Comparison of ENCODE assay signal across 10 cellular contexts in the genomic region with DNA sequence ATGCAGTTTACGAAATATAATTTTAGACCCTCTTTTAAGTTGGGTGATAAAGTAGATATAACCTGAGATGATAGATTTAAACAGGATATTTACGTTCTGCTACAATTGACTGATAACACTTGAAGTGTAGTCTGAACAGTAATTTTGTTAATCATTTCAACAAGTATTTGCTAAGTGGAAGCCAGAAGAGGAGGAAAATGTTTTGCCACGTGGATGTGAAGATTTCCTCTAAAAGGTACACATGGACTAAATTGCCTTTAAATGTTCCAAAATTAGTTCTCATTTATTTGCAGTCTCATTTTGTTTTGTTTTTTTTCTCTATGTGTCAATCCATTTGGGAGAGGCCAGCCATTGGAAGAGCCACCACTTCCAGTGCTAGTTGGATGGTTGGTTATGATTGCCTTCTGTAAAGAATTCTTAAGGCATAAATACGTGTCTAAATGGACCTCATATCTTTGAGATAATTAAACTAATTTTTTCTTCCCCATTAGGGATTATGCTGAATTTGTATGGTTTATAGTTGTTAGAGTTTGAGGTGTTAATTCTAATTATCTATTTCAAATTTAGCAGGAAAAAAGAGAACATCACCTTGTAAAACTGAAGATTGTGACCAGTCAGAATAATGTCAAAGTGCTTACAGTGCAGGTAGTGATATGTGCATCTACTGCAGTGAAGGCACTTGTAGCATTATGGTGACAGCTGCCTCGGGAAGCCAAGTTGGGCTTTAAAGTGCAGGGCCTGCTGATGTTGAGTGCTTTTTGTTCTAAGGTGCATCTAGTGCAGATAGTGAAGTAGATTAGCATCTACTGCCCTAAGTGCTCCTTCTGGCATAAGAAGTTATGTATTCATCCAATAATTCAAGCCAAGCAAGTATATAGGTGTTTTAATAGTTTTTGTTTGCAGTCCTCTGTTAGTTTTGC. TPM values are rescaled to one million over a fixed set of nuclear protein-coding genes. Genes with fewer than 3 reads are reported as not detected.
A peak's percentile ranks its signal among the peaks of the same experiment; 100 is the strongest.
DNase-seq lines count a peak whose midpoint lies in the region; ATAC-seq, FAIRE-seq and TF ChIP-seq lines count a peak whose summit lies in the region.
"Had no signal": no experiment of that assay in that cellular context is flagged by ENCODE, and none has a peak within 500 bp of the region (broad histone marks: within the 10 kb centered on the region; RNA-seq: fewer than 3 reads in every experiment).

No MANE protein-coding gene starts in this region.

- TF ChIP-seq EP300 in HepG2 (IDR thresholded peaks at IDR 0.05; ENCODE audit: low read depth in 2 of 2, low read length in 2 of 2) (no peak), HepG2 (CRISPR knock-in tag; IDR thresholded peaks at IDR 0.05; ENCODE audit: borderline replicate concordance) (no peak)

- peaks cover 63% of the 10 kb centered on the region for H4K20me1 ChIP-seq in BLaER1
- peaks cover 58% of the 10 kb centered on the region for H4K20me1 ChIP-seq in HepG2 (ENCODE audit: insufficient read depth, low read length)

- no peak for TF ChIP-seq POLR2A in HepG2 (IDR thresholded peaks at IDR 0.05; ENCODE audit: insufficient read depth in 1 of 2, low read depth in 2 of 2, low read length in 2 of 2)

- FAIRE-seq in HepG2 (lab: Jason Lieb, UNC) = no peak
- no peak for FAIRE-seq in HTR-8/SVneo (lab: Jason Lieb, UNC)

- H3K4me2 ChIP-seq in BLaER1 (peak overlapping the region; percentile 85), HepG2 (ENCODE audit: low read depth, low read length) (peak overlapping the region; percentile 79)

- H3K4me1 Mint-ChIP-seq in activated T-helper 2 cell treated with anti-CD3 and anti-CD28 coated beads, Interferon-gamma antibody, Interleukin-2, Interleukin-4, amounts not matched to agents 10 μg/mL and 5 μg/mL and 100 μg/mL, durations not matched to agents 14 hours and 24 hours and 36 hours (ENCODE audit: low read depth) = peaks cover 41% of the 10 kb centered on the region

- ATAC-seq in HepG2 (no peak), GM21447 (IDR thresholded peaks at IDR 0.05; ENCODE audit: unreplicated experiment) (no peak)

- POLR2A ChIA-PET in HepG2 (lab: Yijun Ruan, JAX) = no interaction called here

- CTCF ChIA-PET in HepG2 (lab: Yijun Ruan, JAX; ENCODE audit: low intra/inter-chr PET ratio, low total read pairs) = no interaction called here

- no peak for TF ChIP-seq RAD21 in HepG2 (CRISPR knock-in tag; IDR thresholded peaks at IDR 0.05)

- peaks cover 46% of the 10 kb centered on the region for H3K79me2 ChIP-seq in HepG2 (ENCODE audit: insufficient read depth, low read length)

- no peak overlapping the region for H2AFZ ChIP-seq in HepG2 (ENCODE audit: low read length)

- peaks cover 60% of the 10 kb centered on the region for H3K36me3 ChIP-seq in BLaER1
- peaks cover 9 to 58% of the 10 kb centered on the region in 2 experiments; a peak in 4 of 5 replicates for H3K36me3 ChIP-seq in HepG2 (replicated peaks in 1 of 2; ENCODE audit: control insufficient read depth in 1 of 2, insufficient read depth in 2 of 2, low read length in 2 of 2)

- H3K4me1 ChIP-seq in BLaER1 = peaks cover 35% of the 10 kb centered on the region
- peaks cover 64% of the 10 kb centered on the region for H3K4me1 ChIP-seq in HepG2 (ENCODE audit: insufficient read depth, low read length)

- peak overlapping the region; percentile 28 for H3K27ac Mint-ChIP-seq in activated T-helper 2 cell treated with anti-CD3 and anti-CD28 coated beads, Interferon-gamma antibody, Interleukin-2, Interleukin-4, amounts not matched to agents 10 μg/mL and 5 μg/mL and 100 μg/mL, durations not matched to agents 14 hours and 24 hours and 36 hours

- WGBS in HepG2 (ENCODE audit: low lambda C conversion rate) = 27% methylated on average over 5 of the region's 5 CpGs

- in situ Hi-C loops in HepG2 (cut with HindIII; ENCODE audit: extremely low pct_ligation_motif_present, low pct_unique_long_range_greater_than_20kb) = no loop called here

- H3K27me3 Mint-ChIP-seq in activated T-helper 2 cell treated with anti-CD3 and anti-CD28 coated beads, Interferon-gamma antibody, Interleukin-2, Interleukin-4, amounts not matched to agents 10 μg/mL and 5 μg/mL and 100 μg/mL, durations not matched to agents 14 hours and 24 hours and 36 hours (ENCODE audit: low read depth) = no peaks in the 10 kb centered on the region

- H3K9ac ChIP-seq in BLaER1 (peak overlapping the region; percentile 100), HepG2 (ENCODE audit: insufficient read depth, low read depth, low read length) (peak overlapping the region; percentile 72)

- TF ChIP-seq CTCF in HFF-Myc (IDR thresholded peaks at IDR 0.05; ENCODE audit: low read depth, low read length, missing control alignments) (no peak), HepG2 (CRISPR knock-in tag; IDR thresholded peaks at IDR 0.05) (no peak)

- no TSS peak for BruUV-seq in HepG2 (replicated peaks; lab: Mats Ljungman, UMichigan)

- H3K27ac ChIP-seq in BLaER1 = peak overlapping the region; percentile 100
- H3K27ac ChIP-seq in HepG2 (ENCODE audit: extremely low read length, insufficient read depth, low read length) = peak overlapping the region; percentile 70

- intact Hi-C loops in activated T-helper 2 cell treated with anti-CD3 and anti-CD28 coated beads, Interferon-gamma antibody, Interleukin-2, Interleukin-4, amounts not matched to agents 10 μg/mL and 5 μg/mL and 100 μg/mL, durations not matched to agents 14 hours and 24 hours and 36 hours (cut with micrococcal nuclease) = loop anchor here (1.0 kb wide), 1 partner anchor 10 kb away; no protein-coding TSS in a partner anchor
- intact Hi-C loops in HepG2 (cut with micrococcal nuclease; ENCODE audit: unreplicated experiment) = loop anchor here (2.0 kb wide), 2 partner anchors 13 to 57 kb away; no protein-coding TSS in a partner anchor

- DNase-seq in HFF-Myc (ENCODE audit: extremely low read depth, low read depth) (no peak), HepG2 (ENCODE audit: low spot score) (no peak), iPS-NIHi7 (ENCODE audit: extremely low spot score) (no peak), HTR-8/SVneo (ENCODE audit: insufficient read length, low spot score) (no peak), activated gamma-delta T cell treated with Interleukin-2 at 50 U/mL for 16 hours (no peak)
- DNase-seq in activated T-helper 2 cell treated with anti-CD3 and anti-CD28 coated beads, Interferon-gamma antibody, Interleukin-2, Interleukin-4, amounts not matched to agents 10 μg/mL and 5 μg/mL and 100 μg/mL, durations not matched to agents 14 hours and 24 hours and 36 hours (ENCODE audit: low spot score) = no peak
- DNase-seq: RPMI8226, stomach had no signal

- H3K9me3 Mint-ChIP-seq in activated T-helper 2 cell treated with anti-CD3 and anti-CD28 coated beads, Interferon-gamma antibody, Interleukin-2, Interleukin-4, amounts not matched to agents 10 μg/mL and 5 μg/mL and 100 μg/mL, durations not matched to agents 14 hours and 24 hours and 36 hours = no peaks in the 10 kb centered on the region

- H3K4me3 ChIP-seq in BLaER1 = peak overlapping the region; percentile 97
- peak overlapping the region; percentile 60 for H3K4me3 ChIP-seq in HFF-Myc (replicated peaks; ENCODE audit: low read depth, low read length)
- H3K4me3 ChIP-seq in HepG2 (replicated peaks in 1 of 3; ENCODE audit: insufficient read depth in 1 of 3, low read depth in 2 of 3, low read length in 3 of 3) = peak overlapping the region; percentile 77 to 88 (median 78); a peak in 5 of 6 replicates

- H3K27me3 ChIP-seq in BLaER1 (no peaks in the 10 kb centered on the region), HepG2 (ENCODE audit: control insufficient read depth in 1 of 2, insufficient read depth in 2 of 2, low read length in 2 of 2) (peaks cover 0 to 16% of the 10 kb centered on the region in 2 experiments; a peak in 4 of 5 replicates)

- H3K9me3 ChIP-seq in BLaER1 (no peaks in the 10 kb centered on the region), HepG2 (ENCODE audit: low read length) (no peaks in the 10 kb centered on the region)
- H3K9me3 ChIP-seq: stomach had no signal

- H3K4me3 Mint-ChIP-seq in activated T-helper 2 cell treated with anti-CD3 and anti-CD28 coated beads, Interferon-gamma antibody, Interleukin-2, Interleukin-4, amounts not matched to agents 10 μg/mL and 5 μg/mL and 100 μg/mL, durations not matched to agents 14 hours and 24 hours and 36 hours (ENCODE audit: low read depth) = peak overlapping the region; percentile 98

- H3K36me3 Mint-ChIP-seq in activated T-helper 2 cell treated with anti-CD3 and anti-CD28 coated beads, Interferon-gamma antibody, Interleukin-2, Interleukin-4, amounts not matched to agents 10 μg/mL and 5 μg/mL and 100 μg/mL, durations not matched to agents 14 hours and 24 hours and 36 hours (ENCODE audit: low read depth) = peaks cover 60% of the 10 kb centered on the region

RNA-seq across cellular contexts. Expression of gene MIR17HG, which starts 2.8 kb away (rescaled TPM):
- 32.5 and 32.8 TPM in 2 replicates for total RNA-seq in activated T-helper 2 cell treated with anti-CD3 and anti-CD28 coated beads, Interferon-gamma antibody, Interleukin-2, Interleukin-4, amounts not matched to agents 10 μg/mL and 5 μg/mL and 100 μg/mL, durations not matched to agents 14 hours and 24 hours and 36 hours
- total RNA-seq in HepG2 (2016; rRNA removed; fragmentation: Illumina TruSeq; extraction: Trizol) = 0.73 and 12.3 TPM in 2 replicates
- 1.0 and 1.1 TPM in 2 replicates for total RNA-seq in HepG2 (2016; cell fraction: cytosol; rRNA removed; fragmentation: Illumina TruSeq; extraction: Trizol; ENCODE audit: low read depth)
- 0.51 and 10.4 TPM in 2 replicates for total RNA-seq in HepG2 (2016; cell fraction: insoluble cytoplasmic fraction; rRNA removed; fragmentation: Illumina TruSeq; extraction: Trizol)
- 1.2 TPM in 2 replicates for total RNA-seq in HepG2 (2016; cell fraction: membrane; rRNA removed; fragmentation: Illumina TruSeq; extraction: Trizol)
- 55.1 and 55.2 TPM in 2 replicates for total RNA-seq in HepG2 (2016; cell fraction: nucleus; rRNA removed; fragmentation: Illumina TruSeq; extraction: Trizol)
- polyA plus RNA-seq in HepG2 (2011; rRNA removed) = 2.0 and 2.5 TPM in 2 replicates
- 0.23 and 0.53 TPM in 2 replicates for polyA plus RNA-seq in HepG2 (2011; cell fraction: cytosol; rRNA removed)
- polyA plus RNA-seq in HepG2 (2011; cell fraction: nucleus; rRNA removed) = 3.3 and 5.4 TPM in 2 replicates
- polyA plus RNA-seq in HepG2 (2012) = 2.2 and 3.0 TPM in 2 replicates
- polyA plus RNA-seq in HepG2 (2016; cell fraction: cytosol; fragmentation: Illumina TruSeq; extraction: Trizol; ENCODE audit: low read depth) = 0.89 and 1.3 TPM in 2 replicates
- polyA plus RNA-seq in HepG2 (2016; cell fraction: insoluble cytoplasmic fraction; fragmentation: Illumina TruSeq; extraction: Trizol; ENCODE audit: low read depth) = 0.40 and 0.74 TPM in 2 replicates
- 1.1 and 1.3 TPM in 2 replicates for polyA plus RNA-seq in HepG2 (2016; cell fraction: membrane; fragmentation: Illumina TruSeq; extraction: Trizol; ENCODE audit: low read depth)
- polyA plus RNA-seq in HepG2 (2016; cell fraction: nucleus; fragmentation: Illumina TruSeq; extraction: Trizol; ENCODE audit: insufficient read depth, low read depth) = 8.4 and 8.8 TPM in 2 replicates
- 8.9 and 26.4 TPM in 2 replicates for polyA minus RNA-seq in HepG2 (2011; rRNA and poly(A)+ RNA removed; ENCODE audit: low replicate concordance)
- polyA minus RNA-seq in HepG2 (2011; cell fraction: cytosol; rRNA and poly(A)+ RNA removed) = 0.59 and 1.4 TPM in 2 replicates
- 159 and 193 TPM in 2 replicates for polyA minus RNA-seq in HepG2 (2011; cell fraction: nucleus; rRNA and poly(A)+ RNA removed)

RNA-seq across cellular contexts. Expression of gene GPC5, which starts 48.2 kb away (rescaled TPM):
- 0.57 and 1.1 TPM in 2 replicates for total RNA-seq in activated T-helper 2 cell treated with anti-CD3 and anti-CD28 coated beads, Interferon-gamma antibody, Interleukin-2, Interleukin-4, amounts not matched to agents 10 μg/mL and 5 μg/mL and 100 μg/mL, durations not matched to agents 14 hours and 24 hours and 36 hours
- total RNA-seq in HepG2 (2016; rRNA removed; fragmentation: Illumina TruSeq; extraction: Trizol) = 0.02 TPM in 1 of 2 replicates, not detected in the other
- total RNA-seq in HepG2 (2016; cell fraction: cytosol; rRNA removed; fragmentation: Illumina TruSeq; extraction: Trizol; ENCODE audit: low read depth) = 0.18 and 0.51 TPM in 2 replicates
- total RNA-seq in HepG2 (2016; cell fraction: insoluble cytoplasmic fraction; rRNA removed; fragmentation: Illumina TruSeq; extraction: Trizol) = not detected in 2 replicates
- not detected in 2 replicates for total RNA-seq in HepG2 (2016; cell fraction: membrane; rRNA removed; fragmentation: Illumina TruSeq; extraction: Trizol)
- total RNA-seq in HepG2 (2016; cell fraction: nucleus; rRNA removed; fragmentation: Illumina TruSeq; extraction: Trizol) = 0.12 TPM in 1 of 2 replicates, not detected in the other
- 0.07 and 0.21 TPM in 2 replicates for polyA plus RNA-seq in HepG2 (2011; rRNA removed)
- 0.19 and 0.22 TPM in 2 replicates for polyA plus RNA-seq in HepG2 (2011; cell fraction: cytosol; rRNA removed)
- not detected in 2 replicates for polyA plus RNA-seq in HepG2 (2011; cell fraction: nucleus; rRNA removed)
- 0.23 TPM in 1 of 2 replicates, not detected in the other for polyA plus RNA-seq in HepG2 (2012)
- not detected in 2 replicates for polyA plus RNA-seq in HepG2 (2016; cell fraction: cytosol; fragmentation: Illumina TruSeq; extraction: Trizol; ENCODE audit: low read depth)
- not detected in 2 replicates for polyA plus RNA-seq in HepG2 (2016; cell fraction: insoluble cytoplasmic fraction; fragmentation: Illumina TruSeq; extraction: Trizol; ENCODE audit: low read depth)
- polyA plus RNA-seq in HepG2 (2016; cell fraction: membrane; fragmentation: Illumina TruSeq; extraction: Trizol; ENCODE audit: low read depth) = not detected in 2 replicates
- not detected in 2 replicates for polyA plus RNA-seq in HepG2 (2016; cell fraction: nucleus; fragmentation: Illumina TruSeq; extraction: Trizol; ENCODE audit: insufficient read depth, low read depth)
- polyA minus RNA-seq in HepG2 (2011; rRNA and poly(A)+ RNA removed; ENCODE audit: low replicate concordance) = 0.42 and 370 TPM in 2 replicates
- not detected in 2 replicates for polyA minus RNA-seq in HepG2 (2011; cell fraction: cytosol; rRNA and poly(A)+ RNA removed)
- polyA minus RNA-seq in HepG2 (2011; cell fraction: nucleus; rRNA and poly(A)+ RNA removed) = 0.25 and 0.39 TPM in 2 replicates
- polyA plus RNA-seq: stomach had no signal
